ENCODE assay signal across 8 cellular contexts in the genomic region with DNA sequence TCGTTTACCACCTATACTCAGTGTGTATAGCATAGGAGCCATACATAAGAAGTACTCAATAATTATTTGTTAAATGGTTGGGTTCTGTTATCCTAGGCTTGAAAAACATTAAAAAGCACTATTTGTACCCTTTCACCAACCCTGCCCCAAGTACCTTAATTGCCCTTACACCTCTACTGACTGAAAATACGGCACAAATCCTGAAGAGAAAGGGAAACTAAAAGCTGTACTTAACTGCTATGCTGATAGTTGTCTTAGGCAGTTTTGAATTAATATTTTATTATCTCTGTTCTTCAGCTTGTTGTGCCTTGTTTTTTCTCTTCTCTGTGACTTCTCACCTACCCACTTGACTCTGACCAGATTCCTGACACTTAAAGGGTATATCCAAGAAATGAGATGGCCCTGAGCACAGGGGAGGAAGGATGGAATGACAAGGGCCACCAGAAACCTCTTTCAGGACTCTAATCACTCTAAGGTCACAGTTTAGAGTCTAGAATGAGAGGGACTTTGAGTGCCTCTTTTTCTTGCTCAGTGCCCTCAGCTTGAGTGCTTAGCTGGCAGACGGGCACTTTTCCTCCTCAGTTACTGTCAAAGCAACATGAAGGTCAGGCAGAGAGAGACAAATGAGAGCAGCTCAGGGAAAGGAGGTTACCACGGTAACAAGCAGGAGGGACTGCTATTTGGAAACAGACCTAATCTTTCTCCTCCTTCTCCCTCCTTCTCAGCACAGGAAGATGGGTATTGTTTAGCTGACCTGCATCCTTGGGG.
A peak's percentile ranks its signal among the peaks of the same experiment; 100 is the strongest.
DNase-seq lines count a peak whose midpoint lies in the region; ATAC-seq and TF ChIP-seq lines count a peak whose summit lies in the region.

No MANE protein-coding gene starts in this region.

- BruUV-seq in Caco-2 (replicated peaks; lab: Mats Ljungman, UMichigan), result no TSS peak

- no peaks in the 10 kb centered on the region for H3K27me3 Mint-ChIP-seq in Caco-2 (ENCODE audit: insufficient read depth, unreplicated experiment)

- no peak for TF ChIP-seq CTCF in GM10266 (IDR thresholded peaks at IDR 0.05; ENCODE audit: control insufficient read depth, insufficient read depth, low read depth, missing control alignments)
- TF ChIP-seq CTCF in OCI-LY1 (IDR thresholded peaks at IDR 0.05; ENCODE audit: low read length), result no peak
- no peak for TF ChIP-seq CTCF in Caco-2 (IDR thresholded peaks at IDR 0.05; ENCODE audit: insufficient read depth in 1 of 2, low read depth in 1 of 2, low read length in 1 of 2, severe bottlenecking in 1 of 2, unreplicated experiment in 1 of 2)

- H3K27me3 ChIP-seq in OCI-LY1 (ENCODE audit: insufficient read depth, low read length) (no peaks in the 10 kb centered on the region), Caco-2 (replicated peaks; ENCODE audit: control insufficient read depth, insufficient read depth, low read length) (no peaks in the 10 kb centered on the region)

- H3K79me2 ChIP-seq in OCI-LY1 (ENCODE audit: insufficient read depth, low read length), result peaks cover 5% of the 10 kb centered on the region; the same call in 1 of the 2 replicates

- peaks cover 33% of the 10 kb centered on the region for H3K4me1 Mint-ChIP-seq in Caco-2 (ENCODE audit: low read depth, unreplicated experiment)

- H3K4me1 ChIP-seq in OCI-LY1 (ENCODE audit: insufficient read depth, low read length, severe bottlenecking) (peaks cover 43% of the 10 kb centered on the region), Caco-2 (peaks cover 28% of the 10 kb centered on the region)

- peak overlapping the region; percentile 26; the same call in 1 of the 2 replicates for H3K9ac ChIP-seq in OCI-LY1 (ENCODE audit: low read length)

- DNase-seq in GM10266 (ENCODE audit: extremely low spot score) (peak; percentile 36), cerebellum (ENCODE audit: low spot score) (peak; percentile 84), medulla oblongata (ENCODE audit: extremely low spot score) (peak; percentile 73), Caco-2 (no peak), NCI-H1930 (lab: John Stamatoyannopoulos, UW) (no peak)

- H4K20me1 ChIP-seq in OCI-LY1 (ENCODE audit: insufficient read depth, low read length), result no peaks in the 10 kb centered on the region

- H3K9me2 ChIP-seq in OCI-LY1 (ENCODE audit: low read depth, low read length), result no peaks in the 10 kb centered on the region

- no peaks in the 10 kb centered on the region for H3K9me3 Mint-ChIP-seq in Caco-2 (ENCODE audit: unreplicated experiment)

- no peaks in the 10 kb centered on the region for H3F3A ChIP-seq in OCI-LY1 (ENCODE audit: insufficient read depth, low read length)

- H3K4me3 ChIP-seq in OCI-LY1 (ENCODE audit: low read depth, low read length, poor library complexity, severe bottlenecking), result no peak overlapping the region
- H3K4me3 ChIP-seq in Caco-2 (ENCODE audit: low read depth, low read length), result no peak overlapping the region

- intact Hi-C loops in Caco-2 (cut with micrococcal nuclease; ENCODE audit: unreplicated experiment), result no loop called here

- no peaks in the 10 kb centered on the region for H3K36me3 Mint-ChIP-seq in Caco-2 (ENCODE audit: insufficient read depth, unreplicated experiment)

- no peak overlapping the region for H3K4me3 Mint-ChIP-seq in Caco-2 (ENCODE audit: unreplicated experiment)

- H3K27ac ChIP-seq in OCI-LY1 (ENCODE audit: low read depth, low read length, poor library complexity, severe bottlenecking), result peak overlapping the region; percentile 35

- CTCF ChIA-PET in Caco-2 (lab: Charles Lee), result no interaction called here

- no peaks in the 10 kb centered on the region for H3K36me3 ChIP-seq in OCI-LY1 (ENCODE audit: insufficient read depth, low read length)
- no peaks in the 10 kb centered on the region for H3K36me3 ChIP-seq in Caco-2 (ENCODE audit: control insufficient read depth, insufficient read depth, low read length)

- no peak overlapping the region for H2AFZ ChIP-seq in OCI-LY1 (ENCODE audit: low read length)

- H3K9me3 ChIP-seq in OCI-LY1 (ENCODE audit: low read length), result no peaks in the 10 kb centered on the region
- no peaks in the 10 kb centered on the region for H3K9me3 ChIP-seq in Caco-2

- peak overlapping the region; percentile 31; the same call in 1 of the 2 replicates for H3K4me2 ChIP-seq in OCI-LY1 (ENCODE audit: low read length)

- POLR2A ChIA-PET in Caco-2 (lab: Charles Lee), result interaction anchor here (0.6 kb wide), 1 partner anchor 8 kb away, joined by 3 read pairs; no protein-coding TSS in a partner anchor

- no peak overlapping the region for H3K27ac Mint-ChIP-seq in Caco-2 (ENCODE audit: unreplicated experiment)

- ATAC-seq in HG03460 (IDR thresholded peaks at IDR 0.05; ENCODE audit: unreplicated experiment) (peak; percentile 56), esophagus mucosa (no peak)

Comparison
In these comparisons a context has a peak if more than half of its experiments do, and no peak if none do; other contexts are left out.
1. DNase-seq: peak in GM10266 (single experiment), cerebellum (single experiment) and medulla oblongata (single experiment); none in Caco-2 (0 of 2) and NCI-H1930 (0 of 2).